In the genomic region with DNA sequence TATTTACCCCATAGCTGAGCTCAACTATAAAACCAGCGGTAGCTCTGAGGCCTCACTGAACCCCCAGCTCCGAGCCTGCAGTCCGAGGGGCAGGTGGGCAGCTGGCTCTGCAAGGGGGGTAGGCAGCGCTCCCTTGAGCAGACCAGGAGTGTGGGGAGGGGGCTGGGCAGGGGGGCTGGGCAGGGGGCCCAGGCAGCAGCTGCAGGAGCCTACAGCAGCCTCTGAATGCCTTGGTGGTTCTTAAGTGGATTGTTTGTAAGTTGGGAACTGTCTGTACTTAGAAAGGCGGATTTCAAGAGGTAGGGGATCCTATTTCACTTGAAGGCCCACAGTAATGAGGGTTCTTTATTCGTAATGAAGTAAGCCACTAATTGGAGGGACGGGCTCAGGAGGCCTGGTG, we compare ENCODE assay signal across 11 cellular contexts.
DNase-seq lines count a peak whose midpoint lies in the region; ATAC-seq lines count a peak whose summit lies in the region.
"Had no signal": no experiment of that assay in that cellular context is flagged by ENCODE, and none has a peak within 500 bp of the region (broad histone marks: within the 10 kb centered on the region; RNA-seq: fewer than 3 reads in every experiment).

No MANE protein-coding gene starts in this region.

- H3K4me1 Mint-ChIP-seq in activated naive CD8-positive, alpha-beta T cell treated with anti-CD3 and anti-CD28 coated beads, Interleukin-2, amount 50 U/mL, for 24 hours, result peaks cover 14% of the 10 kb centered on the region

- no peaks in the 10 kb centered on the region for H3K27me3 Mint-ChIP-seq in activated naive CD8-positive, alpha-beta T cell treated with anti-CD3 and anti-CD28 coated beads, Interleukin-2, amount 50 U/mL, for 24 hours

- H3K27ac Mint-ChIP-seq in activated naive CD8-positive, alpha-beta T cell treated with anti-CD3 and anti-CD28 coated beads, Interleukin-2, amount 50 U/mL, for 24 hours, result no peak overlapping the region

- no peaks in the 10 kb centered on the region for H3K36me3 Mint-ChIP-seq in activated naive CD8-positive, alpha-beta T cell treated with anti-CD3 and anti-CD28 coated beads, Interleukin-2, amount 50 U/mL, for 24 hours (ENCODE audit: low read depth)

- DNase-seq in DMS79 (lab: John Stamatoyannopoulos, UW) (peak; percentile 94), NCI-H1105 treated with DMSO at 0.1 percent for 48 hours (lab: John Stamatoyannopoulos, UW) (peak; percentile 97), NCI-H524 (lab: John Stamatoyannopoulos, UW) (peak; percentile 76 to 93), ecto neural progenitor cell (ENCODE audit: low spot score) (peak; percentile 60), LoVo (ENCODE audit: low spot score) (no peak), NCI-H2081 treated with DMSO at 0.1 percent for 48 hours (lab: John Stamatoyannopoulos, UW) (no peak)
- no peak for DNase-seq in activated naive CD8-positive, alpha-beta T cell treated with anti-CD3 and anti-CD28 coated beads, Interleukin-2, amount 50 U/mL, for 24 hours
- DNase-seq: activated gamma-delta T cell, GOT3 had no signal

- H3K9me3 Mint-ChIP-seq in activated naive CD8-positive, alpha-beta T cell treated with anti-CD3 and anti-CD28 coated beads, Interleukin-2, amount 50 U/mL, for 24 hours, result no peaks in the 10 kb centered on the region

- ATAC-seq in activated naive CD8-positive, alpha-beta T cell treated with anti-CD3 and anti-CD28 coated beads, Interleukin-2, amount 50 U/mL, for 24 hours, result no peak
- no peak for ATAC-seq in HG02885 (IDR thresholded peaks at IDR 0.05; ENCODE audit: poor library complexity, unreplicated experiment)
- ATAC-seq: Right ventricle myocardium inferior had no signal

- H3K4me3 Mint-ChIP-seq in activated naive CD8-positive, alpha-beta T cell treated with anti-CD3 and anti-CD28 coated beads, Interleukin-2, amount 50 U/mL, for 24 hours, result no peak overlapping the region

Comparison
In these comparisons a context has a peak if more than half of its experiments do, and no peak if none do; other contexts are left out.
1. DNase-seq: peak in DMS79 (single experiment), NCI-H1105 treated with DMSO at 0.1 percent for 48 hours (single experiment), NCI-H524 (2 of 2) and ecto neural progenitor cell (single experiment); none in activated naive CD8-positive, alpha-beta T cell treated with anti-CD3 and anti-CD28 coated beads, Interleukin-2, amount 50 U/mL, for 24 hours (single experiment), LoVo (single experiment) and NCI-H2081 treated with DMSO at 0.1 percent for 48 hours (single experiment).